2 cellular contexts compared by ENCODE assay signal in genomic region chr2:209609531-209609930, GRCh38.
TF ChIP-seq lines count a peak whose summit lies in the region.

No MANE protein-coding gene starts in this region.

TF ChIP-seq in HepG2, 621 proteins besides CTCF, POLR2A, EP300 and RAD21 (continued from another document):
- TF ChIP-seq ZNF513 (CRISPR knock-in tag; conservative IDR thresholded peaks at IDR 0.05): no peak
- TF ChIP-seq NAIF1 (CRISPR knock-in tag; IDR thresholded peaks at IDR 0.05; ENCODE audit: borderline replicate concordance): no peak
TF ChIP-seq in HepG2: peak in this region for 3.

TF ChIP-seq in IMR-90, 13 proteins besides CTCF, POLR2A, EP300 and RAD21 (continued from another document):
- no peak for TF ChIP-seq ELK1 (IDR thresholded peaks at IDR 0.05; ENCODE audit: borderline replicate concordance, low read depth, low read length)
- TF ChIP-seq FOS (IDR thresholded peaks at IDR 0.05; ENCODE audit: low read depth, low read length): no peak
- no peak for TF ChIP-seq MAZ (IDR thresholded peaks at IDR 0.05; ENCODE audit: borderline replicate concordance, low read depth, low read length)
- TF ChIP-seq CHD1 (IDR thresholded peaks at IDR 0.05; ENCODE audit: low read depth, low read length): no peak
